Comparison of ENCODE assay signal across 8 cellular contexts in genomic region chr13:91722267-91722884, GRCh38.
A peak's percentile ranks its signal among the peaks of the same experiment; 100 is the strongest.
DNase-seq lines count a peak whose midpoint lies in the region; ATAC-seq and TF ChIP-seq lines count a peak whose summit lies in the region.

No MANE protein-coding gene starts in this region.

- TF ChIP-seq CTCF in CD4-positive, alpha-beta T cell (IDR thresholded peaks at IDR 0.05), result peak; percentile 81
- peak; percentile 23 to 40 for TF ChIP-seq CTCF in tibial artery (IDR thresholded peaks at IDR 0.05)
- TF ChIP-seq CTCF in GM20000 (IDR thresholded peaks at IDR 0.05; ENCODE audit: extremely low read depth, missing control alignments), result no peak

- no peaks in the 10 kb centered on the region for H3K36me3 Mint-ChIP-seq in CD4-positive, alpha-beta T cell (ENCODE audit: low read depth)
- H3K36me3 Mint-ChIP-seq in activated naive CD4-positive, alpha-beta T cell treated with anti-CD3 and anti-CD28 coated beads, Interleukin-2, amount 50 U/mL, for 72 hours, result no peaks in the 10 kb centered on the region

- no peaks in the 10 kb centered on the region for H3K4me1 ChIP-seq in tibial artery

- no peaks in the 10 kb centered on the region for H3K27me3 Mint-ChIP-seq in CD4-positive, alpha-beta T cell

- POLR2A ChIA-PET in CD4-positive, alpha-beta T cell (lab: Charles Lee), result interaction anchor here (0.6 kb wide), 1 partner anchor 16 kb away, joined by 5 read pairs; no protein-coding TSS in a partner anchor

- H3K4me3 ChIP-seq in tibial artery, result no peak overlapping the region

- no peaks in the 10 kb centered on the region for H3K27me3 ChIP-seq in CD4-positive, alpha-beta T cell (ENCODE audit: control insufficient read depth, insufficient read depth, low read length)
- H3K27me3 ChIP-seq in tibial artery, result no peaks in the 10 kb centered on the region

- DNase-seq in CD4-positive, alpha-beta T cell, result no peak
- DNase-seq in HT-29 (ENCODE audit: low spot score) (peak; percentile 70), SK-N-DZ (ENCODE audit: low spot score) (peak; percentile 29), glomerular endothelial cell (ENCODE audit: extremely low read depth, low read depth, low spot score) (peak; percentile 4), tibial artery (no peak), GM20000 (ENCODE audit: low spot score) (no peak), SHP77 treated with DMSO at 0.1 percent for 48 hours (lab: John Stamatoyannopoulos, UW) (no peak)
- DNase-seq in activated naive CD4-positive, alpha-beta T cell treated with anti-CD3 and anti-CD28 coated beads, Interleukin-2, amount 50 U/mL, for 72 hours (ENCODE audit: low spot score in 2 of 2), result no peak

- H3K27ac ChIP-seq in CD4-positive, alpha-beta T cell (ENCODE audit: low read depth, low read length), result no peak overlapping the region
- no peak overlapping the region for H3K27ac ChIP-seq in tibial artery

- CTCF ChIA-PET in CD4-positive, alpha-beta T cell (lab: Charles Lee), result no interaction called here

- intact Hi-C loops in CD4-positive, alpha-beta T cell (cut with DNase I, micrococcal nuclease), result loop anchor here (2.0 to 5.0 kb wide), 4 partner anchors 345 to 590 kb away; no protein-coding TSS in a partner anchor
- intact Hi-C loops in tibial artery (cut with DNase I; ENCODE audit: low total_unique reads), result no loop called here

- H3K36me3 ChIP-seq in tibial artery, result no peaks in the 10 kb centered on the region

- no peak for ATAC-seq in CD4-positive, alpha-beta T cell (ENCODE audit: poor library complexity)
- no peak for ATAC-seq in activated naive CD4-positive, alpha-beta T cell treated with anti-CD3 and anti-CD28 coated beads, Interleukin-2, amount 50 U/mL, for 72 hours

- H3K27ac Mint-ChIP-seq in CD4-positive, alpha-beta T cell, result no peak overlapping the region
- H3K27ac Mint-ChIP-seq in activated naive CD4-positive, alpha-beta T cell treated with anti-CD3 and anti-CD28 coated beads, Interleukin-2, amount 50 U/mL, for 72 hours, result no peak overlapping the region

- H3K9me3 ChIP-seq in CD4-positive, alpha-beta T cell (ENCODE audit: control insufficient read depth, low read length), result no peaks in the 10 kb centered on the region
- no peaks in the 10 kb centered on the region for H3K9me3 ChIP-seq in tibial artery

- no peaks in the 10 kb centered on the region for H3K9me3 Mint-ChIP-seq in CD4-positive, alpha-beta T cell
- H3K9me3 Mint-ChIP-seq in activated naive CD4-positive, alpha-beta T cell treated with anti-CD3 and anti-CD28 coated beads, Interleukin-2, amount 50 U/mL, for 72 hours, result no peaks in the 10 kb centered on the region

- no peaks in the 10 kb centered on the region for H3K4me1 Mint-ChIP-seq in CD4-positive, alpha-beta T cell (ENCODE audit: low read depth)

- no peak overlapping the region for H3K4me3 Mint-ChIP-seq in CD4-positive, alpha-beta T cell

Comparison
In these comparisons a context has a peak if more than half of its experiments do, and no peak if none do; other contexts are left out.
1. DNase-seq: peak in HT-29 (single experiment), SK-N-DZ (single experiment) and glomerular endothelial cell (single experiment); none in CD4-positive, alpha-beta T cell (0 of 10), tibial artery (0 of 2), GM20000 (single experiment), SHP77 treated with DMSO at 0.1 percent for 48 hours (single experiment) and activated naive CD4-positive, alpha-beta T cell treated with anti-CD3 and anti-CD28 coated beads, Interleukin-2, amount 50 U/mL, for 72 hours (0 of 2).